In the genomic region with DNA sequence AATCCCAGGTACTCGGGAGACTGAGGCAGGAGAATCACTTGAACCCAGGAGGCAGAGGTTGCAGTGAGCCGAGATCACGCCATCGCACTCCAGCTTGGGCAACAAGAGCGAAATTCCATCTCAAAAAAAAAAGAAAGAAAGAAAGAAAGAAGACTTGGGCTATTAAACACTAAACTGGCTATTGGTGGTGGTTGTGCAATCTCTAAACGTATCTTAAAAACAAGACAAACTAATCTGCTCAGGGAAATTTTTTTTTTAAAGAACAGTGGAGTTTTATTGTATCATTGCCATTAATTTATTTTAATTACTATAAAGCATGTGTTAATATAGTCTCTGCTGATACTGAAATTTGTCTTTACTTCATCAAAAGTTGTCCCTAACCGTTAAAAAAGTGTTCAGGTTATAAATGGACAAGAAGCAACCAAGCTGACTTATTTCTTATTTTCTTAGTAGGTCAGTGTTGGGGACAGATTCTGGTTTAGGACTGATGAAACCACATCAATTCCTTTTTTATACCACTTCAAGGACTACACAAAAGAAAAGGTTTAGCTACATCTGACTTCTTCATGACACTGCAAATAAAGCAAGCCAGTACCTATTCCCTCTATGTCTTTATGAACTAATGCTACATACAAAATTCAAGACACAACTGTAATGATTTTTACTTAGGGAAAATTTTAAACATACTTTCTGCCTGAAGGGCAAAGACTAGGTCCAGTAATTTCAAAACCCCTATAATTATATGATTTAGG, we compare ENCODE assay signal across 24 cellular contexts.
DNase-seq lines count a peak whose midpoint lies in the region; ATAC-seq and TF ChIP-seq lines count a peak whose summit lies in the region.
"Had no signal": no experiment of that assay in that cellular context is flagged by ENCODE, and none has a peak within 500 bp of the region (broad histone marks: within the 10 kb centered on the region; RNA-seq: fewer than 3 reads in every experiment).

No MANE protein-coding gene starts in this region.

- peaks cover 0 to 4% (median 0%) of the 10 kb centered on the region in 9 donors for H3K9me3 Mint-ChIP-seq in naive thymus-derived CD8-positive, alpha-beta T cell
- H3K9me3 Mint-ChIP-seq: activated T-cell treated with anti-CD3 and anti-CD28 coated beads, Interleukin-2, amount 50 U/mL, for 4 hours; brain; CD8-positive, alpha-beta T cell had no signal

- peak overlapping the region; percentile 80 for H3K9ac ChIP-seq in OCI-LY3 (ENCODE audit: low read length)

- H4K20me1 ChIP-seq in DOHH2 (ENCODE audit: control insufficient read depth, insufficient read depth, low read depth, low read length) (no peaks in the 10 kb centered on the region), OCI-LY3 (ENCODE audit: insufficient read depth, low read length) (no peaks in the 10 kb centered on the region)

- H3K4me1 ChIP-seq in DOHH2 (ENCODE audit: control insufficient read depth, low read length), result peaks cover 50% of the 10 kb centered on the region
- H3K4me1 ChIP-seq in OCI-LY3 (ENCODE audit: low read length), result peaks cover 77% of the 10 kb centered on the region
- H3K4me1 ChIP-seq: vagina had no signal

- intact Hi-C loops in dorsolateral prefrontal cortex (cut with DNase I), result no loop called here

- H2AFZ ChIP-seq in OCI-LY3 (ENCODE audit: low read depth, low read length), result no peak overlapping the region

- ATAC-seq in GM18873 (IDR thresholded peaks at IDR 0.05; ENCODE audit: low FRiP score, unreplicated experiment) (peak; percentile 11), HG02852 (IDR thresholded peaks at IDR 0.05; ENCODE audit: unreplicated experiment) (peak; percentile 12), GM19023 (IDR thresholded peaks at IDR 0.05; ENCODE audit: unreplicated experiment) (no peak)
- ATAC-seq in naive thymus-derived CD8-positive, alpha-beta T cell, result no peak
- ATAC-seq: CD8-positive, alpha-beta T cell; HCT116; Right ventricle myocardium inferior had no signal

- no peaks in the 10 kb centered on the region for H3F3A ChIP-seq in DOHH2 (ENCODE audit: control insufficient read depth, insufficient read depth)

- no peaks in the 10 kb centered on the region for H3K9me2 ChIP-seq in DOHH2 (replicated peaks; ENCODE audit: control insufficient read depth, low read length)

- H3K27ac ChIP-seq in DOHH2 (ENCODE audit: low read depth, low read length) (no peak overlapping the region), OCI-LY3 (ENCODE audit: low read length) (peak overlapping the region; percentile 95), dorsolateral prefrontal cortex (no peak overlapping the region)
- H3K27ac ChIP-seq: HL-60, vagina had no signal

- TF ChIP-seq CTCF in DOHH2 (IDR thresholded peaks at IDR 0.05; ENCODE audit: low read depth, low read length, poor library complexity, severe bottlenecking) (no peak), OCI-LY3 (IDR thresholded peaks at IDR 0.05; ENCODE audit: low read depth, low read length) (no peak), dorsolateral prefrontal cortex (IDR thresholded peaks at IDR 0.05 in 54 of 56, conservative IDR thresholded peaks at IDR 0.05 in 2 of 56; ENCODE audit: low read depth in 1 of 56, partially characterized antibody in 56 of 56) (no peak)

- H3K9me3 ChIP-seq in DOHH2 (ENCODE audit: control insufficient read depth, insufficient read depth, low read length), result no peaks in the 10 kb centered on the region
- H3K9me3 ChIP-seq in OCI-LY3 (ENCODE audit: insufficient read depth, low read length), result no peaks in the 10 kb centered on the region
- H3K9me3 ChIP-seq: vagina had no signal

- H3K79me2 ChIP-seq in DOHH2 (ENCODE audit: control insufficient read depth, low read length) (no peaks in the 10 kb centered on the region), OCI-LY3 (ENCODE audit: low read length) (no peaks in the 10 kb centered on the region; the same call in 1 of the 2 replicates)

- peak overlapping the region in 3 of 10 donors; percentile 31 to 55 (median 51) for H3K27ac Mint-ChIP-seq in naive thymus-derived CD8-positive, alpha-beta T cell
- H3K27ac Mint-ChIP-seq: CD8-positive, alpha-beta T cell; nephron progenitor cell had no signal

- H3K27me3 Mint-ChIP-seq in naive thymus-derived CD8-positive, alpha-beta T cell, result no peaks in the 10 kb centered on the region
- H3K27me3 Mint-ChIP-seq: activated naive CD8-positive, alpha-beta T cell; brain had no signal

- H3K4me1 Mint-ChIP-seq in naive thymus-derived CD8-positive, alpha-beta T cell, result peaks cover 26 to 50% (median 45%) of the 10 kb centered on the region in 4 donors

- H3K36me3 ChIP-seq in DOHH2 (ENCODE audit: control insufficient read depth, low read length), result no peaks in the 10 kb centered on the region
- H3K36me3 ChIP-seq in OCI-LY3 (replicated peaks; ENCODE audit: low read depth, low read length), result no peaks in the 10 kb centered on the region
- H3K36me3 ChIP-seq: vagina had no signal

- no peaks in the 10 kb centered on the region for H3K36me3 Mint-ChIP-seq in naive thymus-derived CD8-positive, alpha-beta T cell
- H3K36me3 Mint-ChIP-seq: activated naive CD8-positive, alpha-beta T cell; brain; CD8-positive, alpha-beta T cell had no signal

- H3K4me3 ChIP-seq in DOHH2 (ENCODE audit: low read length) (no peak overlapping the region), OCI-LY3 (ENCODE audit: low read length) (peak overlapping the region; percentile 60), dorsolateral prefrontal cortex (no peak overlapping the region)
- H3K4me3 ChIP-seq: vagina had no signal

- H3K4me2 ChIP-seq in DOHH2 (ENCODE audit: low read length) (peak overlapping the region; percentile 34; the same call in 1 of the 2 replicates), OCI-LY3 (ENCODE audit: low read length) (peak overlapping the region; percentile 71)

- no peak overlapping the region for H3K4me3 Mint-ChIP-seq in naive thymus-derived CD8-positive, alpha-beta T cell
- H3K4me3 Mint-ChIP-seq: activated naive CD8-positive, alpha-beta T cell; activated T-cell treated with anti-CD3 and anti-CD28 coated beads, Interleukin-2, amount 50 U/mL, for 4 hours; CD8-positive, alpha-beta T cell; nephron progenitor cell had no signal

- POLR2A ChIA-PET in naive thymus-derived CD8-positive, alpha-beta T cell (lab: Charles Lee), result no interaction called here

- no peak for DNase-seq in naive thymus-derived CD8-positive, alpha-beta T cell
- DNase-seq in dorsolateral prefrontal cortex (no peak), NCI-H748 (lab: John Stamatoyannopoulos, UW; ENCODE audit: unreplicated experiment) (no peak)
- DNase-seq: activated CD4-positive, alpha-beta T cell treated with anti-CD3 and anti-CD28 coated beads, Interleukin-2, amount 50 U/mL, for 4 hours; activated T-cell treated with anti-CD3 and anti-CD28 coated beads, Interleukin-2, amount 50 U/mL, for 4 hours; CD8-positive, alpha-beta T cell; mammary epithelial cell; NCI-H2029; NCI-H510A; nephron progenitor cell; posterior cingulate gyrus; stimulated activated CD4-positive, alpha-beta T cell treated with anti-CD3 and anti-CD28 coated beads, Interleukin-2, amount 100 ng/mL, for 48 hours; substantia nigra had no signal

- peaks cover 7% of the 10 kb centered on the region for H3K27me3 ChIP-seq in DOHH2 (ENCODE audit: control insufficient read depth, low read length)
- no peaks in the 10 kb centered on the region for H3K27me3 ChIP-seq in OCI-LY3 (ENCODE audit: low read depth, low read length)
- peaks cover 0 to 3% (median 0%) of the 10 kb centered on the region in 45 donors for H3K27me3 ChIP-seq in dorsolateral prefrontal cortex
- H3K27me3 ChIP-seq: vagina had no signal

Comparison
In these comparisons a context has a peak if more than half of its experiments do, and no peak if none do; other contexts are left out.
1. ATAC-seq: peak in GM18873 (single experiment) and HG02852 (single experiment); none in naive thymus-derived CD8-positive, alpha-beta T cell (0 of 2) and GM19023 (single experiment).